8 cellular contexts compared by ENCODE assay signal in genomic region chr1:155744711-155745283, GRCh38. TPM values are rescaled to one million over a fixed set of nuclear protein-coding genes. Genes with fewer than 3 reads are reported as not detected.
DNase-seq lines count a peak whose midpoint lies in the region; ATAC-seq, FAIRE-seq and TF ChIP-seq lines count a peak whose summit lies in the region.

No MANE protein-coding gene starts in this region.

- peaks cover 12% of the 10 kb centered on the region for H3K36me3 ChIP-seq in left ventricle myocardium inferior
- no peaks in the 10 kb centered on the region for H3K36me3 ChIP-seq in aorta (ENCODE audit: control insufficient read depth in 1 of 2, insufficient read depth in 2 of 2, low read length in 1 of 2)

- DNase-seq in left ventricle myocardium inferior (no peak), left ventricle myocardium superior (no peak), MCF 10A (ENCODE audit: unreplicated experiment) (no peak), aorta (peak in 1 of 2 donors; percentile 27), D721Med (ENCODE audit: insufficient read length, low spot score) (no peak), NCI-H2081 (lab: John Stamatoyannopoulos, UW) (no peak)

- CTCF ChIA-PET in MCF 10A (lab: Yijun Ruan, JAX), result interaction anchor here (0.6 to 3.7 kb wide), 8 partner anchors 10 to 360 kb away, joined by 3 to 20 read pairs (median 4); partner anchors contain the start of gene GON4L

- H3K27me3 Mint-ChIP-seq in MCF 10A (ENCODE audit: insufficient read depth, unreplicated experiment), result no peaks in the 10 kb centered on the region

- intact Hi-C loops in left ventricle myocardium inferior (cut with micrococcal nuclease), result no loop called here
- intact Hi-C loops in left ventricle myocardium superior (cut with micrococcal nuclease), result no loop called here
- intact Hi-C loops in MCF 10A (cut with micrococcal nuclease), result no loop called here
- intact Hi-C loops in aorta (cut with DNase I), result no loop called here

- no peaks in the 10 kb centered on the region for H3K9me3 Mint-ChIP-seq in MCF 10A (ENCODE audit: unreplicated experiment)

- H3K27ac ChIP-seq in left ventricle myocardium inferior (replicated peaks), result peak overlapping the region; percentile 77
- no peak overlapping the region for H3K27ac ChIP-seq in aorta (ENCODE audit: low read depth in 1 of 2, low read length in 2 of 2)

- no peak for FAIRE-seq in D721Med (lab: Jason Lieb, UNC)

- peak overlapping the region; percentile 74 for H3K4me3 ChIP-seq in left ventricle myocardium inferior
- peak overlapping the region; percentile 71 for H3K4me3 ChIP-seq in mononuclear cell (ENCODE audit: low read length)
- peak overlapping the region; percentile 54 to 86 for H3K4me3 ChIP-seq in aorta (ENCODE audit: low read length in 2 of 2)

- H3K4me3 Mint-ChIP-seq in MCF 10A (ENCODE audit: unreplicated experiment), result peak overlapping the region; percentile 82

- ATAC-seq in left ventricle myocardium superior (no peak), aorta (ENCODE audit: low FRiP score) (no peak), HG02588 (IDR thresholded peaks at IDR 0.05; ENCODE audit: unreplicated experiment) (no peak)

- H3K4me1 ChIP-seq in left ventricle myocardium inferior (peaks cover 9% of the 10 kb centered on the region), mononuclear cell (ENCODE audit: insufficient read depth, low read length) (peaks cover 9% of the 10 kb centered on the region), aorta (ENCODE audit: control insufficient read depth in 1 of 2, insufficient read depth in 2 of 2, low read length in 2 of 2) (no peaks in the 10 kb centered on the region)

- TF ChIP-seq CTCF in left ventricle myocardium inferior (IDR thresholded peaks at IDR 0.05; ENCODE audit: borderline replicate concordance), result no peak
- no peak for TF ChIP-seq CTCF in MCF 10A (IDR thresholded peaks at IDR 0.05; ENCODE audit: unreplicated experiment)
- TF ChIP-seq CTCF in D721Med (IDR thresholded peaks at IDR 0.05; ENCODE audit: insufficient read depth, missing control alignments), result no peak

- no peaks in the 10 kb centered on the region for H3K4me1 Mint-ChIP-seq in MCF 10A (ENCODE audit: insufficient read depth, unreplicated experiment)

- H3K27ac Mint-ChIP-seq in MCF 10A (ENCODE audit: low read depth, unreplicated experiment), result peak overlapping the region; percentile 85

- H3K27me3 ChIP-seq in left ventricle myocardium inferior (ENCODE audit: low read depth) (no peaks in the 10 kb centered on the region), mononuclear cell (ENCODE audit: insufficient read depth, low read length) (no peaks in the 10 kb centered on the region), aorta (ENCODE audit: control insufficient read depth in 1 of 2, insufficient read depth in 2 of 2, low read length in 1 of 2) (no peaks in the 10 kb centered on the region)

- H3K36me3 Mint-ChIP-seq in MCF 10A (ENCODE audit: insufficient read depth, unreplicated experiment), result peaks cover 23% of the 10 kb centered on the region

- 59% methylated on average over 9 of the region's 9 CpGs for WGBS in aorta, 2 donors

- BruUV-seq in MCF 10A (replicated peaks; lab: Mats Ljungman, UMichigan), result TSS peak; percentile 92

- POLR2A ChIA-PET in MCF 10A (lab: Yijun Ruan, JAX), result interaction anchor here (0.6 to 2.1 kb wide), 15 partner anchors 9 to 378 kb away, joined by 3 to 10 read pairs (median 4); no protein-coding TSS in a partner anchor

- H3K9me3 ChIP-seq in left ventricle myocardium inferior (replicated peaks) (no peaks in the 10 kb centered on the region), mononuclear cell (ENCODE audit: low read depth, low read length) (no peaks in the 10 kb centered on the region), aorta (ENCODE audit: control insufficient read depth, low read length) (no peaks in the 10 kb centered on the region)

RNA-seq across cellular contexts. Expression of gene DAP3, which starts 55.9 kb away (rescaled TPM):
- total RNA-seq in left ventricle myocardium inferior (107 TPM), left ventricle myocardium superior (123 TPM), MCF 10A (2022) (226 and 235 TPM in 2 replicates), mononuclear cell (111 TPM), aorta (10 to 100 TPM; 67.5 to 76.7 TPM)
- 10 to 100 TPM; 56.1 to 59.1 TPM for polyA plus RNA-seq in aorta

RNA-seq across cellular contexts. Expression of gene YY1AP1, which starts 56.2 kb away (rescaled TPM):
- total RNA-seq in left ventricle myocardium inferior (60.2 TPM), left ventricle myocardium superior (70.5 TPM), MCF 10A (2022) (78.6 and 88.5 TPM in 2 replicates), mononuclear cell (226 TPM), aorta (10 to 100 TPM; 73.6 to 84.3 TPM)
- polyA plus RNA-seq in aorta, result 10 to 100 TPM; 28.0 to 51.3 TPM
